In the genomic region with DNA sequence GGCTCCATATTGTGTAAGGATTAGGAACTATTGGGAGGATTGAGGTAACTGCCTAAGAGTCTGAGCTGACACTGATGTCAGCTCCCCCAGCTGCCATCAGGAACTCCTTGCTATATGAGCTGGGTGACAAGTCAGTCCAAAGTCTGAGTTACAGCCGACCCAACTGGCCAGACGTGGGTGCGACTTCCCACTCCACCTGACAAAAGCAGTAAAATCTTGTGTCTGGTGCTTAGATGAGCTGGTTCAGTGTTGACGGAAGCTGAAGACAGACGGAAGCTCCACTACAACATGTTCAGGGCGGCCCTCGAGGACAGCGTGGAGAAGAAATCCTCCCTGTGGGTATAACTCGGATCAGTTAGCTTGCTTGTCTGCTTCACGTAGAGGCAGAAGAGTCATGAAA, we compare ENCODE assay signal across 20 cellular contexts. TPM values are rescaled to one million over a fixed set of nuclear protein-coding genes. Genes with fewer than 3 reads are reported as not detected.
DNase-seq lines count a peak whose midpoint lies in the region; ATAC-seq, FAIRE-seq and TF ChIP-seq lines count a peak whose summit lies in the region.
"Had no signal": no experiment of that assay in that cellular context is flagged by ENCODE, and none has a peak within 500 bp of the region (broad histone marks: within the 10 kb centered on the region; RNA-seq: fewer than 3 reads in every experiment).

No MANE protein-coding gene starts in this region.

- H3K4me3 ChIP-seq in HepG2 (replicated peaks in 1 of 3; ENCODE audit: insufficient read depth in 1 of 3, low read depth in 2 of 3, low read length in 3 of 3) (no peak overlapping the region), right lobe of liver (no peak overlapping the region), duodenal mucosa (ENCODE audit: low read depth in 1 of 2, low read length in 2 of 2) (peak overlapping the region; percentile 53 to 56), PC-9 (no peak overlapping the region), PC-3 (ENCODE audit: low read length) (no peak overlapping the region)

- H3K36me3 ChIP-seq in HepG2 (replicated peaks in 1 of 2; ENCODE audit: control insufficient read depth in 1 of 2, insufficient read depth in 2 of 2, low read length in 2 of 2) (no peaks in the 10 kb centered on the region), right lobe of liver (no peaks in the 10 kb centered on the region), duodenal mucosa (ENCODE audit: control insufficient read depth in 1 of 2, insufficient read depth in 2 of 2, low read length in 2 of 2) (no peaks in the 10 kb centered on the region), PC-9 (ENCODE audit: low read depth) (no peaks in the 10 kb centered on the region), PC-3 (ENCODE audit: low read depth, low read length) (no peaks in the 10 kb centered on the region)

- TF ChIP-seq EP300 in HepG2 (IDR thresholded peaks at IDR 0.05; ENCODE audit: low read depth in 2 of 2, low read length in 2 of 2) (no peak), HepG2 (CRISPR knock-in tag; IDR thresholded peaks at IDR 0.05; ENCODE audit: borderline replicate concordance) (no peak)

- H3K79me2 ChIP-seq in HepG2 (ENCODE audit: insufficient read depth, low read length), result no peaks in the 10 kb centered on the region
- no peaks in the 10 kb centered on the region for H3K79me2 ChIP-seq in PC-9 (ENCODE audit: low read depth)
- no peaks in the 10 kb centered on the region for H3K79me2 ChIP-seq in PC-3 (ENCODE audit: low read length)

- no peak overlapping the region for H3K27ac Mint-ChIP-seq in neural crest cell (ENCODE audit: unreplicated experiment)
- H3K27ac Mint-ChIP-seq: B cell had no signal

- CTCF ChIA-PET in HepG2 (lab: Yijun Ruan, JAX; ENCODE audit: low intra/inter-chr PET ratio, low total read pairs), result no interaction called here
- CTCF ChIA-PET in PC-9 (lab: Charles Lee), result no interaction called here
- CTCF ChIA-PET in PC-3 (lab: Charles Lee), result no interaction called here

- 73% methylated on average over 7 of the region's 10 CpGs for WGBS in HepG2 (ENCODE audit: low lambda C conversion rate)
- WGBS in right lobe of liver (ENCODE audit: insufficient coverage, low coverage, low lambda C conversion rate, missing lambda C conversion rate), result 78% methylated on average over 10 of the region's 10 CpGs

- H3K9me2 ChIP-seq in PC-9 (ENCODE audit: insufficient read depth) (no peaks in the 10 kb centered on the region), PC-3 (replicated peaks; ENCODE audit: low read length) (no peaks in the 10 kb centered on the region)

- intact Hi-C loops in HepG2 (cut with micrococcal nuclease; ENCODE audit: unreplicated experiment) (no loop called here), right lobe of liver (cut with DNase I) (no loop called here), PC-9 (cut with micrococcal nuclease; ENCODE audit: unreplicated experiment) (no loop called here), PC-3 (cut with micrococcal nuclease) (no loop called here)

- no peaks in the 10 kb centered on the region for H4K20me1 ChIP-seq in HepG2 (ENCODE audit: insufficient read depth, low read length)
- H4K20me1 ChIP-seq in PC-9 (ENCODE audit: insufficient read depth), result no peaks in the 10 kb centered on the region
- no peaks in the 10 kb centered on the region for H4K20me1 ChIP-seq in PC-3 (ENCODE audit: low read length)

- in situ Hi-C loops in HepG2 (cut with HindIII; ENCODE audit: extremely low pct_ligation_motif_present, low pct_unique_long_range_greater_than_20kb), result no loop called here

- no peaks in the 10 kb centered on the region for H3F3A ChIP-seq in PC-9 (ENCODE audit: insufficient read depth, low read depth)
- no peaks in the 10 kb centered on the region for H3F3A ChIP-seq in PC-3 (ENCODE audit: low read length, unreplicated experiment)

- peaks cover 6% of the 10 kb centered on the region for H3K9me3 Mint-ChIP-seq in neural crest cell

- H3K4me2 ChIP-seq in HepG2 (ENCODE audit: low read depth, low read length), result peak overlapping the region; percentile 10; the same call in 1 of the 2 replicates
- H3K4me2 ChIP-seq in PC-9, result no peak overlapping the region
- no peak overlapping the region for H3K4me2 ChIP-seq in PC-3 (ENCODE audit: low read length)

- BruUV-seq in HepG2 (replicated peaks; lab: Mats Ljungman, UMichigan) (no TSS peak), PC-9 (replicated peaks; lab: Mats Ljungman, UMichigan) (no TSS peak), PC-3 (replicated peaks; lab: Mats Ljungman, UMichigan) (no TSS peak)

- peak overlapping the region; percentile 21 for H3K4me3 Mint-ChIP-seq in neural crest cell
- H3K4me3 Mint-ChIP-seq: B cell had no signal

- peaks cover 3 to 36% of the 10 kb centered on the region in 2 experiments for H3K27me3 ChIP-seq in HepG2 (ENCODE audit: control insufficient read depth in 1 of 2, insufficient read depth in 2 of 2, low read length in 2 of 2)
- H3K27me3 ChIP-seq in right lobe of liver, result peaks cover 0 to 11% of the 10 kb centered on the region in 2 donors
- peaks cover 3 to 4% of the 10 kb centered on the region in 2 donors for H3K27me3 ChIP-seq in duodenal mucosa (ENCODE audit: control insufficient read depth in 1 of 2, insufficient read depth in 2 of 2, low read length in 2 of 2)
- H3K27me3 ChIP-seq in PC-9 (ENCODE audit: insufficient read depth, low read depth), result peaks cover 8% of the 10 kb centered on the region; the same call in 1 of the 2 replicates
- H3K27me3 ChIP-seq in PC-3 (ENCODE audit: low read length), result no peaks in the 10 kb centered on the region

- ATAC-seq in HepG2 (peak; percentile 51; the same call in 2 of the 3 replicates), right lobe of liver (no peak), PC-3 (no peak)

- H3K4me1 ChIP-seq in HepG2 (ENCODE audit: insufficient read depth, low read length) (peaks cover 14% of the 10 kb centered on the region), right lobe of liver (peaks cover 0 to 6% (median 3%) of the 10 kb centered on the region in 4 donors), duodenal mucosa (ENCODE audit: control insufficient read depth in 1 of 2, insufficient read depth in 2 of 2, low read length in 2 of 2) (peaks cover 0 to 12% of the 10 kb centered on the region in 2 donors), PC-9 (replicated peaks; ENCODE audit: insufficient read depth) (peaks cover 3% of the 10 kb centered on the region; the same call in 1 of the 2 replicates), PC-3 (ENCODE audit: insufficient read depth, low read length) (no peaks in the 10 kb centered on the region)

- H3K9me3 ChIP-seq in HepG2 (ENCODE audit: low read length), result no peaks in the 10 kb centered on the region
- no peaks in the 10 kb centered on the region for H3K9me3 ChIP-seq in right lobe of liver
- H3K9me3 ChIP-seq in duodenal mucosa (ENCODE audit: control insufficient read depth in 1 of 2, low read length in 2 of 2), result no peaks in the 10 kb centered on the region
- H3K9me3 ChIP-seq in PC-9 (ENCODE audit: insufficient read depth, low read depth), result no peaks in the 10 kb centered on the region
- no peaks in the 10 kb centered on the region for H3K9me3 ChIP-seq in PC-3 (ENCODE audit: low read length)

- DNase-seq in HepG2 (ENCODE audit: low spot score), result no peak
- no peak for DNase-seq in right lobe of liver
- DNase-seq in neural crest cell (ENCODE audit: low read depth, low spot score), result no peak
- DNase-seq in stimulated activated CD4-positive, alpha-beta T cell treated with anti-CD3 and anti-CD28 coated beads, Interleukin-2, amount 100 ng/mL, for 48 hours, result no peak
- no peak for DNase-seq in PC-9
- no peak for DNase-seq in PC-3
- DNase-seq: EL, H7, NCI-H1092, NCI-H1436, NCI-H187 treated with DMSO at 0.1 percent for 48 hours, NCI-H2227 treated with DMSO at 0.1 percent for 48 hours, NCI-H510A, NCI-H748 treated with DMSO at 0.1 percent for 48 hours, Right ventricle myocardium superior had no signal

- peaks cover 6% of the 10 kb centered on the region for H3K36me3 Mint-ChIP-seq in neural crest cell (ENCODE audit: low read depth)
- H3K36me3 Mint-ChIP-seq: CD14-positive monocyte had no signal

- H3K9ac ChIP-seq in HepG2 (ENCODE audit: insufficient read depth, low read depth, low read length) (no peak overlapping the region), duodenal mucosa (ENCODE audit: low read depth in 1 of 2, low read length in 2 of 2) (peak overlapping the region in 1 of 2 donors; percentile 30), PC-3 (ENCODE audit: low read length) (no peak overlapping the region)

- no peak for TF ChIP-seq RAD21 in HepG2 (CRISPR knock-in tag; IDR thresholded peaks at IDR 0.05)

- TF ChIP-seq CTCF in HepG2 (CRISPR knock-in tag; IDR thresholded peaks at IDR 0.05) (no peak), right lobe of liver (IDR thresholded peaks at IDR 0.05) (no peak), neural crest cell (conservative IDR thresholded peaks at IDR 0.05) (no peak), PC-9 (conservative IDR thresholded peaks at IDR 0.05) (no peak), PC-3 (conservative IDR thresholded peaks at IDR 0.05; ENCODE audit: low read depth, low read length) (no peak)

- H2AFZ ChIP-seq in HepG2 (ENCODE audit: low read length) (no peak overlapping the region), PC-9 (no peak overlapping the region), PC-3 (ENCODE audit: low read length) (no peak overlapping the region)

- POLR2A ChIA-PET in HepG2 (lab: Yijun Ruan, JAX) (no interaction called here), PC-9 (lab: Charles Lee; ENCODE audit: unreplicated experiment) (no interaction called here), PC-3 (lab: Charles Lee; ENCODE audit: unreplicated experiment) (no interaction called here)

- peaks cover 37% of the 10 kb centered on the region for H3K27me3 Mint-ChIP-seq in neural crest cell (ENCODE audit: low read depth)

- TF ChIP-seq POLR2A in HepG2 (IDR thresholded peaks at IDR 0.05; ENCODE audit: insufficient read depth in 1 of 2, low read depth in 2 of 2, low read length in 2 of 2) (no peak), right lobe of liver (IDR thresholded peaks at IDR 0.05) (no peak)

- peaks cover 6% of the 10 kb centered on the region for H3K4me1 Mint-ChIP-seq in neural crest cell

- FAIRE-seq in HepG2 (lab: Jason Lieb, UNC), result no peak

- H3K27ac ChIP-seq in HepG2 (ENCODE audit: extremely low read length, insufficient read depth, low read length) (no peak overlapping the region), right lobe of liver (no peak overlapping the region), duodenal mucosa (ENCODE audit: low read depth, low read length) (no peak overlapping the region), PC-9 (no peak overlapping the region), PC-3 (ENCODE audit: low read length) (no peak overlapping the region)

RNA-seq across cellular contexts. Expression of a gene that starts 22.8 kb away (rescaled TPM):
- 1.6 and 3.3 TPM in 2 replicates for total RNA-seq in HepG2 (2016; rRNA removed; fragmentation: Illumina TruSeq; extraction: Trizol)
- total RNA-seq in HepG2 (2016; cell fraction: cytosol; rRNA removed; fragmentation: Illumina TruSeq; extraction: Trizol; ENCODE audit: low read depth), result 0.40 and 0.53 TPM in 2 replicates
- total RNA-seq in HepG2 (2016; cell fraction: insoluble cytoplasmic fraction; rRNA removed; fragmentation: Illumina TruSeq; extraction: Trizol), result 1.7 and 3.2 TPM in 2 replicates
- total RNA-seq in HepG2 (2016; cell fraction: membrane; rRNA removed; fragmentation: Illumina TruSeq; extraction: Trizol), result 1.5 and 1.7 TPM in 2 replicates
- total RNA-seq in HepG2 (2016; cell fraction: nucleus; rRNA removed; fragmentation: Illumina TruSeq; extraction: Trizol), result 2.9 and 3.4 TPM in 2 replicates
- polyA plus RNA-seq in HepG2 (2011; rRNA removed), result 2.2 and 3.4 TPM in 2 replicates
- 4.1 and 4.4 TPM in 2 replicates for polyA plus RNA-seq in HepG2 (2011; cell fraction: cytosol; rRNA removed)
- polyA plus RNA-seq in HepG2 (2011; cell fraction: nucleus; rRNA removed), result 11.8 TPM in 2 replicates
- polyA plus RNA-seq in HepG2 (2012), result 1.1 and 3.9 TPM in 2 replicates
- 0.63 and 0.64 TPM in 2 replicates for polyA plus RNA-seq in HepG2 (2016; cell fraction: cytosol; fragmentation: Illumina TruSeq; extraction: Trizol; ENCODE audit: low read depth)
- polyA plus RNA-seq in HepG2 (2016; cell fraction: insoluble cytoplasmic fraction; fragmentation: Illumina TruSeq; extraction: Trizol; ENCODE audit: low read depth), result 3.1 and 3.9 TPM in 2 replicates
- polyA plus RNA-seq in HepG2 (2016; cell fraction: membrane; fragmentation: Illumina TruSeq; extraction: Trizol; ENCODE audit: low read depth), result 1.5 and 1.8 TPM in 2 replicates
- polyA plus RNA-seq in HepG2 (2016; cell fraction: nucleus; fragmentation: Illumina TruSeq; extraction: Trizol; ENCODE audit: insufficient read depth, low read depth), result 8.3 and 8.8 TPM in 2 replicates
- 10.6 and 14.5 TPM in 2 replicates for polyA minus RNA-seq in HepG2 (2011; rRNA and poly(A)+ RNA removed; ENCODE audit: low replicate concordance)
- polyA minus RNA-seq in HepG2 (2011; cell fraction: cytosol; rRNA and poly(A)+ RNA removed), result 3.8 and 4.2 TPM in 2 replicates
- polyA minus RNA-seq in HepG2 (2011; cell fraction: nucleus; rRNA and poly(A)+ RNA removed), result 2.4 and 2.9 TPM in 2 replicates
- total RNA-seq in right lobe of liver, result under 1 TPM in 2 of 6 experiments, not detected in 4; 0.02 to 0.05 TPM
- 18.8 and 19.5 TPM in 2 replicates for total RNA-seq in neural crest cell
- total RNA-seq in PC-9 (2021), result 2.1 and 4.1 TPM in 2 replicates
- total RNA-seq in PC-3 (2014; rRNA removed), result 1.6 and 2.0 TPM in 2 replicates
- total RNA-seq: RPMI7951 had no signal
- polyA plus RNA-seq: AG04450, CD14-positive monocyte had no signal

RNA-seq across cellular contexts. Expression of a gene that starts 27.6 kb away (rescaled TPM):
- total RNA-seq in HepG2 (2016; rRNA removed; fragmentation: Illumina TruSeq; extraction: Trizol) (11.4 and 18.5 TPM in 2 replicates), right lobe of liver (10 to 100 TPM in 2 of 6 experiments, 1 to 10 TPM in 4; 6.6 to 14.7 (median 8.7) TPM), neural crest cell (54.3 and 55.2 TPM in 2 replicates), PC-9 (2021) (52.4 and 70.1 TPM in 2 replicates), PC-3 (2014; rRNA removed) (30.0 and 35.8 TPM in 2 replicates)
- 11.0 and 11.5 TPM in 2 replicates for total RNA-seq in HepG2 (2016; cell fraction: cytosol; rRNA removed; fragmentation: Illumina TruSeq; extraction: Trizol; ENCODE audit: low read depth)
- total RNA-seq in HepG2 (2016; cell fraction: insoluble cytoplasmic fraction; rRNA removed; fragmentation: Illumina TruSeq; extraction: Trizol), result 10.3 and 19.4 TPM in 2 replicates
- total RNA-seq in HepG2 (2016; cell fraction: membrane; rRNA removed; fragmentation: Illumina TruSeq; extraction: Trizol), result 15.4 and 15.7 TPM in 2 replicates
- total RNA-seq in HepG2 (2016; cell fraction: nucleus; rRNA removed; fragmentation: Illumina TruSeq; extraction: Trizol), result 15.3 and 18.5 TPM in 2 replicates
- 13.3 and 14.6 TPM in 2 replicates for polyA plus RNA-seq in HepG2 (2011; rRNA removed)
- 6.5 and 13.6 TPM in 2 replicates for polyA plus RNA-seq in HepG2 (2011; cell fraction: cytosol; rRNA removed)
- 45.3 and 58.0 TPM in 2 replicates for polyA plus RNA-seq in HepG2 (2011; cell fraction: nucleus; rRNA removed)
- polyA plus RNA-seq in HepG2 (2012), result 16.5 and 18.9 TPM in 2 replicates
- polyA plus RNA-seq in HepG2 (2016; cell fraction: cytosol; fragmentation: Illumina TruSeq; extraction: Trizol; ENCODE audit: low read depth), result 6.0 and 6.9 TPM in 2 replicates
- 18.4 and 25.2 TPM in 2 replicates for polyA plus RNA-seq in HepG2 (2016; cell fraction: insoluble cytoplasmic fraction; fragmentation: Illumina TruSeq; extraction: Trizol; ENCODE audit: low read depth)
- polyA plus RNA-seq in HepG2 (2016; cell fraction: membrane; fragmentation: Illumina TruSeq; extraction: Trizol; ENCODE audit: low read depth), result 9.2 and 10.2 TPM in 2 replicates
- 43.4 and 47.9 TPM in 2 replicates for polyA plus RNA-seq in HepG2 (2016; cell fraction: nucleus; fragmentation: Illumina TruSeq; extraction: Trizol; ENCODE audit: insufficient read depth, low read depth)
- polyA minus RNA-seq in HepG2 (2011; rRNA and poly(A)+ RNA removed; ENCODE audit: low replicate concordance), result 8.8 and 40.6 TPM in 2 replicates
- polyA minus RNA-seq in HepG2 (2011; cell fraction: cytosol; rRNA and poly(A)+ RNA removed), result 11.3 and 19.9 TPM in 2 replicates
- 29.0 and 37.0 TPM in 2 replicates for polyA minus RNA-seq in HepG2 (2011; cell fraction: nucleus; rRNA and poly(A)+ RNA removed)

Comparison
In these comparisons a context has a peak if more than half of its experiments do, and no peak if none do; other contexts are left out.
1. H3K4me3 ChIP-seq: peak in duodenal mucosa (2 of 2); none in HepG2 (0 of 3), right lobe of liver (0 of 3), PC-9 (single experiment) and PC-3 (single experiment).